19 cellular contexts compared by ENCODE assay signal in the genomic region with DNA sequence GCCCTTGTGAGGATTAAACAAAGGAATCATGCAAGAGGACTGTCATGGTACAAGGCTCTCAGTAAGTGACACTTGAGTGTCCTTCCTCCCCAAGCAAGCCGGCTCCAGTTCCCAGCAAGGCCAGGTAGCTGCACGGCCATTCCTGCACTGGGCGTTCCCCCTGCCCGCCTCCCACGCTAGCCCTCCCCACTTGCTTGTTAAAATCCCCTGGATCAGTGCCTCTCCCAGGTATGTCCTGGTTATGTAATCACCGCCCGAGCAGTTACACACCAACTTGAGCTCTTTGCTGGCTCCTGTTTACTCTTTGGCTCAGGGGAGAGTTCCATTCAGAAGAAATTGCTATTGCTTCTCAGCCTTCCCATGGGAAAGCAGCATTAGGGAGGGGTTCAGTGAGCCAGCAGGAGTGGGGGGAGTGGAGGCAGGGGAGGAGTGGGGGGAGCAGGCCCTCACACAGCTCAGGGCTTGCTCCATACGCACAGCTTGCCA. TPM values are rescaled to one million over a fixed set of nuclear protein-coding genes. Genes with fewer than 3 reads are reported as not detected.
DNase-seq lines count a peak whose midpoint lies in the region; ATAC-seq and TF ChIP-seq lines count a peak whose summit lies in the region.
"Had no signal": no experiment of that assay in that cellular context is flagged by ENCODE, and none has a peak within 500 bp of the region (broad histone marks: within the 10 kb centered on the region; RNA-seq: fewer than 3 reads in every experiment).

No MANE protein-coding gene starts in this region.

- no peaks in the 10 kb centered on the region for H3K9me3 Mint-ChIP-seq in natural killer cell treated with Interleukin-12 subunit alpha and Interleukin-12 subunit beta and Interleukin-15 and Interleukin-18, amount 100 ng/mL, for 72 hours
- H3K9me3 Mint-ChIP-seq in stimulated activated memory B cell treated with anti-CD40 and anti-IgM and Interleukin-4, amounts not matched to agents 10 μg/mL and 1 μg/mL and 100 μg/mL, for 72 hours, result peaks cover 10% of the 10 kb centered on the region
- H3K9me3 Mint-ChIP-seq: CD8-positive, alpha-beta memory T cell had no signal

- intact Hi-C loops in stomach (cut with DNase I; ENCODE audit: low total_unique reads), result no loop called here

- peak overlapping the region; percentile 31 for H3K27ac ChIP-seq in VCaP
- peak overlapping the region; percentile 46 to 60 (median 55) for H3K27ac ChIP-seq in stomach
- H3K27ac ChIP-seq: GM23248 had no signal

- peaks cover 10 to 14% of the 10 kb centered on the region in 2 donors for H3K27me3 Mint-ChIP-seq in natural killer cell treated with Interleukin-12 subunit alpha and Interleukin-12 subunit beta and Interleukin-15 and Interleukin-18, amount 100 ng/mL, for 72 hours
- peaks cover 10% of the 10 kb centered on the region for H3K27me3 Mint-ChIP-seq in stimulated activated memory B cell treated with anti-CD40 and anti-IgM and Interleukin-4, amounts not matched to agents 10 μg/mL and 1 μg/mL and 100 μg/mL, for 72 hours

- TF ChIP-seq POLR2A in stomach (IDR thresholded peaks at IDR 0.05), result no peak

- no peak overlapping the region for H3K27ac Mint-ChIP-seq in natural killer cell treated with Interleukin-12 subunit alpha and Interleukin-12 subunit beta and Interleukin-15 and Interleukin-18, amount 100 ng/mL, for 72 hours
- no peak overlapping the region for H3K27ac Mint-ChIP-seq in stimulated activated memory B cell treated with anti-CD40 and anti-IgM and Interleukin-4, amounts not matched to agents 10 μg/mL and 1 μg/mL and 100 μg/mL, for 72 hours
- H3K27ac Mint-ChIP-seq: CD8-positive, alpha-beta memory T cell; naive B cell; stimulated activated naive B cell treated with anti-CD40 and anti-IgM and Interleukin-4, amounts not matched to agents 10 μg/mL and 1 μg/mL and 100 μg/mL, for 72 hours had no signal

- no peaks in the 10 kb centered on the region for H3K9me3 ChIP-seq in stomach

- no peak for TF ChIP-seq EP300 in stomach (IDR thresholded peaks at IDR 0.05)

- peak; percentile 77 for ATAC-seq in left lobe of liver
- ATAC-seq in GM19467 (IDR thresholded peaks at IDR 0.05; ENCODE audit: unreplicated experiment), result no peak
- ATAC-seq in natural killer cell treated with Interleukin-12 subunit alpha and Interleukin-12 subunit beta and Interleukin-15 and Interleukin-18, amount 100 ng/mL, for 72 hours, result no peak
- ATAC-seq in stimulated activated memory B cell treated with anti-CD40 and anti-IgM and Interleukin-4, amounts not matched to agents 10 μg/mL and 1 μg/mL and 100 μg/mL, for 72 hours, result no peak
- ATAC-seq: stimulated activated naive B cell treated with anti-CD40 and anti-IgM and Interleukin-4, amounts not matched to agents 10 μg/mL and 1 μg/mL and 100 μg/mL, for 72 hours had no signal

- no peak for TF ChIP-seq CTCF in VCaP (conservative IDR thresholded peaks at IDR 0.05)
- no peak for TF ChIP-seq CTCF in stomach (IDR thresholded peaks at IDR 0.05)

- 19 to 31% (median 27%) methylated on average over 8 of the region's 8 CpGs for WGBS in stomach, 5 donors

- no peaks in the 10 kb centered on the region for H3K4me1 Mint-ChIP-seq in natural killer cell treated with Interleukin-12 subunit alpha and Interleukin-12 subunit beta and Interleukin-15 and Interleukin-18, amount 100 ng/mL, for 72 hours (ENCODE audit: low read depth in 2 of 2)
- peaks cover 17% of the 10 kb centered on the region for H3K4me1 Mint-ChIP-seq in stimulated activated memory B cell treated with anti-CD40 and anti-IgM and Interleukin-4, amounts not matched to agents 10 μg/mL and 1 μg/mL and 100 μg/mL, for 72 hours
- H3K4me1 Mint-ChIP-seq: CD8-positive, alpha-beta memory T cell had no signal

- DNase-seq in DMS153 (lab: John Stamatoyannopoulos, UW) (peak; percentile 48), DMS153 treated with DMSO at 0.1 percent for 48 hours (lab: John Stamatoyannopoulos, UW; ENCODE audit: unreplicated experiment) (no peak), left lobe of liver (ENCODE audit: low spot score) (peak; percentile 77), stomach (peak; percentile 81)
- DNase-seq in natural killer cell treated with Interleukin-12 subunit alpha and Interleukin-12 subunit beta and Interleukin-15 and Interleukin-18, amount 100 ng/mL, for 72 hours (ENCODE audit: low spot score), result no peak
- DNase-seq: activated CD8-positive, alpha-beta memory T cell treated with anti-CD3 and anti-CD28 coated beads for 24 hours; activated gamma-delta T cell; CD8-positive, alpha-beta memory T cell; foreskin melanocyte; GM23248; KBM-7; naive B cell; NCI-H1694 treated with DMSO at 0.1 percent for 48 hours; stimulated activated CD4-positive, alpha-beta T cell treated with anti-CD3 and anti-CD28 coated beads, Interleukin-4, amount 100 ng/mL, for 24 hours; stimulated activated naive B cell treated with anti-CD40 and anti-IgM and Interleukin-4, amounts not matched to agents 10 μg/mL and 1 μg/mL and 100 μg/mL, for 72 hours had no signal

- no peaks in the 10 kb centered on the region for H3K36me3 ChIP-seq in stomach

- peaks cover 19 to 44% (median 40%) of the 10 kb centered on the region in 4 donors for H3K4me1 ChIP-seq in stomach

- H3K27me3 ChIP-seq in stomach, result peaks cover 0 to 12% (median 0%) of the 10 kb centered on the region in 3 donors

- no peaks in the 10 kb centered on the region for H3K36me3 Mint-ChIP-seq in natural killer cell treated with Interleukin-12 subunit alpha and Interleukin-12 subunit beta and Interleukin-15 and Interleukin-18, amount 100 ng/mL, for 72 hours
- no peaks in the 10 kb centered on the region for H3K36me3 Mint-ChIP-seq in stimulated activated memory B cell treated with anti-CD40 and anti-IgM and Interleukin-4, amounts not matched to agents 10 μg/mL and 1 μg/mL and 100 μg/mL, for 72 hours
- H3K36me3 Mint-ChIP-seq: CD8-positive, alpha-beta memory T cell; naive B cell; stimulated activated naive B cell treated with anti-CD40 and anti-IgM and Interleukin-4, amounts not matched to agents 10 μg/mL and 1 μg/mL and 100 μg/mL, for 72 hours had no signal

- no peak overlapping the region for H3K4me3 ChIP-seq in stomach
- H3K4me3 ChIP-seq: GM23248 had no signal

- H3K4me3 Mint-ChIP-seq in natural killer cell treated with Interleukin-12 subunit alpha and Interleukin-12 subunit beta and Interleukin-15 and Interleukin-18, amount 100 ng/mL, for 72 hours, result no peak overlapping the region
- H3K4me3 Mint-ChIP-seq in stimulated activated memory B cell treated with anti-CD40 and anti-IgM and Interleukin-4, amounts not matched to agents 10 μg/mL and 1 μg/mL and 100 μg/mL, for 72 hours, result no peak overlapping the region
- H3K4me3 Mint-ChIP-seq: CD8-positive, alpha-beta memory T cell; naive B cell; stimulated activated naive B cell treated with anti-CD40 and anti-IgM and Interleukin-4, amounts not matched to agents 10 μg/mL and 1 μg/mL and 100 μg/mL, for 72 hours had no signal

RNA-seq across cellular contexts. Expression of a gene that starts 19.4 kb away (rescaled TPM):
- total RNA-seq in left lobe of liver (0.78 TPM), stomach (10 to 100 TPM in 1 of 5 donors, 1 to 10 TPM in 1, under 1 TPM in 1, not detected in 2; 0.92 to 11.7 (median 1.9) TPM)
- 10 to 100 TPM in 2 of 3 donors, 1 to 10 TPM in 1; 5.3 to 41.5 (median 16.4) TPM for polyA plus RNA-seq in stomach
- total RNA-seq in natural killer cell treated with Interleukin-12 subunit alpha and Interleukin-12 subunit beta and Interleukin-15 and Interleukin-18, amount 100 ng/mL, for 72 hours, result not detected
- total RNA-seq: SK-MEL-5 had no signal
- polyA plus RNA-seq: CD8-positive, alpha-beta memory T cell had no signal

Comparison
In these comparisons a context has a peak if more than half of its experiments do, and no peak if none do; other contexts are left out.
1. DNase-seq: peak in DMS153 (single experiment), left lobe of liver (single experiment) and stomach (single experiment); none in DMS153 treated with DMSO at 0.1 percent for 48 hours (single experiment) and natural killer cell treated with Interleukin-12 subunit alpha and Interleukin-12 subunit beta and Interleukin-15 and Interleukin-18, amount 100 ng/mL, for 72 hours (single experiment).